In the genomic region with DNA sequence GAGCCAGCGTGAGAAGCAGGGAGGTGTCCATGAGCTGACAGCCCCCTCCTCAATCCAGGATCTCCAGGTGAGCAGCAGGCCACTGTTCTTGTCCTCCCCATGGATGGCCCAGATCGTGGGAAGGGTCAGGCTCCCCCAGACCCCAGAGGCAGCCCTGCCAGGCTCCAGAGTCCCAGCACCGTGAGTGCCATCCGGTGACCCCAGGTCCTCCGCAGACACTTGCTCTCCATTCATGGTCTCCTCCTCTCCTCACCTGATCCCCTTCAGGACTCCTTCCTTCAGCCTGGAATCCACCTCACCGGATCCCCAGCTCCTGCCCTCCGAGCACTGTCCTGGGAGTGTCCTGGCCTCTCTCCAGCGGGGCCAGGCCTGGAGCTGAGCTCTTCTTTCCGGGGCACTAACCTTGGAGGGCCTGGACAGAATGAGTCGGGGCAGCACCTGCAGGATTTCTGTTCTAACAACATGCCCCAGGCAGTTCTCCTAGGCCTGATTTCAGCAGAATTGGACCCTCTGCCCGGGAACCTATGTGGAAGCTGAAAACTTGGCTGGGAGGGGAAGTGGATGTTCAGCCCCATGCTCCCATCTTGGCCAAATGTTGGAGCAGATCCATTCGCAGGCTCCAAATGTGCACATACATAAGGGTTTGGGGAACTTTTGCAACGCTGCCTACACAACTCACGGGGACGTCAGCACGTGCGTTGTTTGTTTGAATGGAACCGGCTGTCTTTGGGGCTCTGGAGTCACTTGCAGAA, we compare ENCODE assay signal across 17 cellular contexts.
DNase-seq lines count a peak whose midpoint lies in the region; ATAC-seq and TF ChIP-seq lines count a peak whose summit lies in the region.
"Had no signal": no experiment of that assay in that cellular context is flagged by ENCODE, and none has a peak within 500 bp of the region (broad histone marks: within the 10 kb centered on the region; RNA-seq: fewer than 3 reads in every experiment).

No MANE protein-coding gene starts in this region.

- peak overlapping the region; percentile 60 for H2AK5ac ChIP-seq in neuronal stem cell (ENCODE audit: low read depth, low read length)

- H3K36me3 Mint-ChIP-seq in endodermal cell (ENCODE audit: low read depth): no peaks in the 10 kb centered on the region
- H3K36me3 Mint-ChIP-seq: CD4-positive, CD25-positive, alpha-beta regulatory T cell had no signal

- H3K27me3 ChIP-seq in endodermal cell (ENCODE audit: control insufficient read depth, insufficient read depth, low read length, poor library complexity, severe bottlenecking): no peaks in the 10 kb centered on the region
- peaks cover 0 to 4% (median 0%) of the 10 kb centered on the region in 3 experiments for H3K27me3 ChIP-seq in neuronal stem cell (ENCODE audit: control insufficient read depth in 3 of 3, insufficient read depth in 3 of 3, low read depth in 1 of 3, low read length in 3 of 3)
- H3K27me3 ChIP-seq in vagina: no peaks in the 10 kb centered on the region

- DNase-seq in cardiac septum (ENCODE audit: low spot score) (peak; percentile 46), left cardiac atrium (no peak), endodermal cell (peak; percentile 33), neuronal stem cell (ENCODE audit: low spot score) (no peak), vagina (ENCODE audit: extremely low spot score in 2 of 2) (no peak), dermis blood vessel endothelial cell (no peak)
- DNase-seq: CD4-positive, CD25-positive, alpha-beta regulatory T cell; Karpas-422; MV-4-11; NCI-H1105 treated with DMSO at 0.1 percent for 48 hours; NCI-H2081; NCI-H2171; NCI-H345; NCI-H524 treated with DMSO at 0.1 percent for 48 hours; NCI-H82 had no signal

- peak overlapping the region; percentile 5 for H2BK5ac ChIP-seq in neuronal stem cell (ENCODE audit: low read length)

- no peak overlapping the region for H3K4ac ChIP-seq in neuronal stem cell (ENCODE audit: low read length)

- no peak overlapping the region for H4K8ac ChIP-seq in neuronal stem cell (ENCODE audit: low read depth, low read length)

- no peaks in the 10 kb centered on the region for H3K9me3 Mint-ChIP-seq in endodermal cell

- H2BK15ac ChIP-seq in neuronal stem cell (ENCODE audit: low read length): peak overlapping the region; percentile 71

- no peak overlapping the region for H3K27ac Mint-ChIP-seq in endodermal cell

- no peaks in the 10 kb centered on the region for H3K79me1 ChIP-seq in neuronal stem cell (ENCODE audit: low read depth, low read length)

- intact Hi-C loops in cardiac septum (cut with DNase I): no loop called here
- intact Hi-C loops in left cardiac atrium (cut with DNase I): no loop called here
- intact Hi-C loops in vagina (cut with DNase I): no loop called here

- H3K23ac ChIP-seq in neuronal stem cell (ENCODE audit: low read depth, low read length, poor library complexity): peak overlapping the region; percentile 89

- H3K27me3 Mint-ChIP-seq in endodermal cell (ENCODE audit: insufficient read depth): peaks cover 9% of the 10 kb centered on the region
- H3K27me3 Mint-ChIP-seq: CD4-positive, CD25-positive, alpha-beta regulatory T cell had no signal

- H3K36me3 ChIP-seq in endodermal cell (ENCODE audit: control insufficient read depth, insufficient read depth, low read length): no peaks in the 10 kb centered on the region
- no peaks in the 10 kb centered on the region for H3K36me3 ChIP-seq in neuronal stem cell (replicated peaks in 1 of 2; ENCODE audit: control insufficient read depth in 2 of 2, insufficient read depth in 2 of 2, low read length in 2 of 2)
- no peaks in the 10 kb centered on the region for H3K36me3 ChIP-seq in vagina

- no peak overlapping the region for H2BK120ac ChIP-seq in neuronal stem cell (ENCODE audit: low read depth, low read length)

- H3K4me1 Mint-ChIP-seq in endodermal cell: no peaks in the 10 kb centered on the region
- H3K4me1 Mint-ChIP-seq: CD4-positive, CD25-positive, alpha-beta regulatory T cell had no signal

- ATAC-seq in left cardiac atrium (no peak), HG02981 (IDR thresholded peaks at IDR 0.05; ENCODE audit: unreplicated experiment) (no peak)
- ATAC-seq: HCT116 had no signal

- H3K18ac ChIP-seq in neuronal stem cell (ENCODE audit: low read length): no peak overlapping the region

- H2BK12ac ChIP-seq in neuronal stem cell (ENCODE audit: low read length): no peak overlapping the region

- H3K4me1 ChIP-seq in endodermal cell (ENCODE audit: control insufficient read depth, insufficient read depth, low read length) (no peaks in the 10 kb centered on the region), neuronal stem cell (ENCODE audit: control insufficient read depth in 2 of 2, insufficient read depth in 1 of 2, low read depth in 1 of 2, low read length in 2 of 2) (peaks cover 3 to 32% of the 10 kb centered on the region in 2 donors), vagina (peaks cover 55% of the 10 kb centered on the region)

- H3K4me3 ChIP-seq in endodermal cell (ENCODE audit: low read length) (no peak overlapping the region), neuronal stem cell (ENCODE audit: low read length in 2 of 2) (no peak overlapping the region), vagina (peak overlapping the region in 1 of 2 donors; percentile 30)

- 92 to 99% methylated on average over 12 to 18 of the region's 18 CpGs for WGBS in endodermal cell (ENCODE audit: insufficient coverage in 1 of 2, insufficient read length in 1 of 2), 2 experiments
- WGBS in neuronal stem cell (ENCODE audit: extremely low coverage in 2 of 2, insufficient read length in 2 of 2, insufficient replicate concordance in 1 of 2), 2 donors: no CpG with 5 or more reads among the region's 18 CpGs

- H3K4me2 ChIP-seq in neuronal stem cell (ENCODE audit: insufficient read depth, low read length, poor library complexity, severe bottlenecking): no peak overlapping the region

- no peak overlapping the region for H2AFZ ChIP-seq in neuronal stem cell (ENCODE audit: low read length)

- H3K9me3 ChIP-seq in endodermal cell (ENCODE audit: control insufficient read depth, low read length): no peaks in the 10 kb centered on the region
- no peaks in the 10 kb centered on the region for H3K9me3 ChIP-seq in neuronal stem cell (replicated peaks in 1 of 2; ENCODE audit: control insufficient read depth in 2 of 2, insufficient read depth in 1 of 2, low read depth in 1 of 2, low read length in 2 of 2)
- H3K9me3 ChIP-seq in vagina: no peaks in the 10 kb centered on the region

- H3K4me3 Mint-ChIP-seq in endodermal cell: no peak overlapping the region
- H3K4me3 Mint-ChIP-seq: CD4-positive, CD25-positive, alpha-beta regulatory T cell had no signal

- H3K9ac ChIP-seq in endodermal cell (ENCODE audit: extremely low read depth, low read length, poor library complexity, severe bottlenecking): no peak overlapping the region
- H3K9ac ChIP-seq in neuronal stem cell (ENCODE audit: low read depth, low read length, poor library complexity): no peak overlapping the region

- H4K91ac ChIP-seq in neuronal stem cell (ENCODE audit: low read depth, low read length, poor library complexity): no peak overlapping the region

- TF ChIP-seq CTCF in endodermal cell (conservative IDR thresholded peaks at IDR 0.05): no peak
- TF ChIP-seq CTCF in vagina (IDR thresholded peaks at IDR 0.05): no peak

- no peak for TF ChIP-seq POLR2A in vagina (IDR thresholded peaks at IDR 0.05)

- no peak overlapping the region for H3K14ac ChIP-seq in neuronal stem cell (ENCODE audit: low read length)

- no peak overlapping the region for H3K27ac ChIP-seq in endodermal cell (ENCODE audit: low read depth, low read length)
- no peak overlapping the region for H3K27ac ChIP-seq in neuronal stem cell (replicated peaks; ENCODE audit: low read length)
- peak overlapping the region; percentile 71 for H3K27ac ChIP-seq in vagina

Comparison
In these comparisons a context has a peak if more than half of its experiments do, and no peak if none do; other contexts are left out.
1. DNase-seq: peak in cardiac septum (single experiment) and endodermal cell (single experiment); none in left cardiac atrium (single experiment), neuronal stem cell (single experiment), vagina (0 of 2) and dermis blood vessel endothelial cell (single experiment).